ENCODE assay signal across 26 cellular contexts in genomic region chr4:13706716-13707115, GRCh38.
DNase-seq lines count a peak whose midpoint lies in the region; ATAC-seq, FAIRE-seq and TF ChIP-seq lines count a peak whose summit lies in the region.
"Had no signal": no experiment of that assay in that cellular context is flagged by ENCODE, and none has a peak within 500 bp of the region (broad histone marks: within the 10 kb centered on the region; RNA-seq: fewer than 3 reads in every experiment).

No MANE protein-coding gene starts in this region.

- intact Hi-C loops in right lobe of liver (cut with DNase I): no loop called here

- ATAC-seq in A549: no peak
- ATAC-seq in right lobe of liver: no peak
- ATAC-seq in GM21367 (IDR thresholded peaks at IDR 0.05; ENCODE audit: unreplicated experiment): no peak
- no peak for ATAC-seq in HG02970 (IDR thresholded peaks at IDR 0.05; ENCODE audit: low FRiP score, unreplicated experiment)
- ATAC-seq: activated CD4-positive, CD25-positive, alpha-beta regulatory T cell treated with anti-CD3 and anti-CD28 coated beads, Interleukin-2, amount 50 U/mL, for 24 hours had no signal

- no peak overlapping the region for H3K4me2 ChIP-seq in A549
- H3K4me2 ChIP-seq: SK-N-SH had no signal

- H3K4me1 ChIP-seq in A549 (peaks cover 27% of the 10 kb centered on the region), right lobe of liver (peaks cover 0 to 53% (median 26%) of the 10 kb centered on the region in 4 donors)
- H3K4me1 ChIP-seq: stomach, tibial artery had no signal

- CTCF ChIA-PET in A549 (lab: Yijun Ruan, JAX): no interaction called here

- no peak for TF ChIP-seq EP300 in A549 (IDR thresholded peaks at IDR 0.05)

- DNase-seq in A549 (ENCODE audit: low read depth in 1 of 2, low spot score in 1 of 2) (no peak), M059J (ENCODE audit: low read depth) (peak; percentile 52), bronchial epithelial cell (ENCODE audit: low read depth) (peak; percentile 44), right lobe of liver (no peak), NCI-H187 (lab: John Stamatoyannopoulos, UW) (no peak)
- DNase-seq: activated CD4-positive, alpha-beta memory T cell treated with anti-CD3 and anti-CD28 coated beads for 36 hours; activated CD8-positive, alpha-beta memory T cell treated with anti-CD3 and anti-CD28 coated beads, Interleukin-2, amount 50 U/mL, for 4 hours; activated naive CD4-positive, alpha-beta T cell treated with anti-CD3 and anti-CD28 coated beads for 36 hours; amniotic stem cell; caudate nucleus; GDM1; glutamatergic neuron; H7; NCI-H1930; NCI-H524 treated with DMSO at 0.1 percent for 48 hours; NK-92 treated with Interleukin-12 subunit alpha and Interleukin-12 subunit beta, amount 100 ng/mL, for 24 hours; SK-N-SH; stimulated activated CD8-positive, alpha-beta memory T cell treated with anti-CD3 and anti-CD28 coated beads, Interleukin-4, amount 100 ng/mL, for 48 hours; stomach; tibial artery had no signal

- H3K9me3 ChIP-seq in A549 (peaks cover 3% of the 10 kb centered on the region; the same call in 1 of the 3 replicates), right lobe of liver (no peaks in the 10 kb centered on the region)
- H3K9me3 ChIP-seq: neutrophil, SK-N-SH, tibial artery had no signal

- H3K36me3 ChIP-seq in bronchial epithelial cell (ENCODE audit: control insufficient read depth, insufficient read depth, low read length): no peaks in the 10 kb centered on the region
- no peaks in the 10 kb centered on the region for H3K36me3 ChIP-seq in right lobe of liver
- H3K36me3 ChIP-seq: neutrophil, stomach, tibial artery had no signal

- FAIRE-seq in A549 (lab: Jason Lieb, UNC) (no peak), bronchial epithelial cell (lab: Jason Lieb, UNC) (no peak)
- FAIRE-seq: endometrium, TTC549 had no signal

- H3K4me3 ChIP-seq in A549 (no peak overlapping the region), bronchial epithelial cell (ENCODE audit: low read depth, low read length) (no peak overlapping the region), right lobe of liver (no peak overlapping the region)
- H3K4me3 ChIP-seq: stomach, tibial artery had no signal

- H3K27ac ChIP-seq in A549 (peak overlapping the region; percentile 56 to 83; a peak in 4 of 6 replicates), right lobe of liver (peak overlapping the region in 2 of 3 donors; percentile 64 to 66)
- H3K27ac ChIP-seq: neutrophil, stomach, tibial artery had no signal

- POLR2A ChIA-PET in A549 (lab: Yijun Ruan, JAX): no interaction called here

- TF ChIP-seq POLR2A in A549 (IDR thresholded peaks at IDR 0.05; ENCODE audit: low read length) (no peak), right lobe of liver (IDR thresholded peaks at IDR 0.05) (no peak)

- no peaks in the 10 kb centered on the region for H3K27me3 ChIP-seq in bronchial epithelial cell (ENCODE audit: control insufficient read depth, insufficient read depth, low read length)
- H3K27me3 ChIP-seq in right lobe of liver: no peaks in the 10 kb centered on the region
- H3K27me3 ChIP-seq: neutrophil, stomach, tibial artery had no signal

- WGBS in A549 (ENCODE audit: missing lambda C conversion rate): 82% methylated on average over 3 of the region's 3 CpGs
- 69% methylated on average over 3 of the region's 3 CpGs for WGBS in right lobe of liver (ENCODE audit: insufficient coverage, low coverage, low lambda C conversion rate, missing lambda C conversion rate)

- no peak for TF ChIP-seq RAD21 in A549 (conservative IDR thresholded peaks at IDR 0.05 in 1 of 2, IDR thresholded peaks at IDR 0.05 in 1 of 2)

- no peak for TF ChIP-seq CTCF in A549 (IDR thresholded peaks at IDR 0.05)
- TF ChIP-seq CTCF in bronchial epithelial cell (IDR thresholded peaks at IDR 0.05; ENCODE audit: insufficient read depth, low read length, severe bottlenecking): no peak
- no peak for TF ChIP-seq CTCF in right lobe of liver (IDR thresholded peaks at IDR 0.05)

TF ChIP-seq in A549, 52 proteins besides CTCF, POLR2A, EP300 and RAD21:
- TF ChIP-seq CHD2 (IDR thresholded peaks at IDR 0.05; ENCODE audit: low read length, partially characterized antibody): no peak
- no peak for TF ChIP-seq KDM5A (IDR thresholded peaks at IDR 0.05)
- no peak for TF ChIP-seq NPAS2 (CRISPR knock-in tag; IDR thresholded peaks at IDR 0.05; ENCODE audit: borderline replicate concordance)
- TF ChIP-seq KDM1A (IDR thresholded peaks at IDR 0.05; ENCODE audit: low read depth): no peak
- no peak for TF ChIP-seq RNF2 (IDR thresholded peaks at IDR 0.05; ENCODE audit: borderline replicate concordance, low read depth)

Comparison
In these comparisons a context has a peak if more than half of its experiments do, and no peak if none do; other contexts are left out.
1. DNase-seq: peak in M059J (single experiment) and bronchial epithelial cell (single experiment); none in A549 (0 of 2), right lobe of liver (0 of 3) and NCI-H187 (0 of 2).